Comparison of ENCODE assay signal across 8 cellular contexts in the genomic region with DNA sequence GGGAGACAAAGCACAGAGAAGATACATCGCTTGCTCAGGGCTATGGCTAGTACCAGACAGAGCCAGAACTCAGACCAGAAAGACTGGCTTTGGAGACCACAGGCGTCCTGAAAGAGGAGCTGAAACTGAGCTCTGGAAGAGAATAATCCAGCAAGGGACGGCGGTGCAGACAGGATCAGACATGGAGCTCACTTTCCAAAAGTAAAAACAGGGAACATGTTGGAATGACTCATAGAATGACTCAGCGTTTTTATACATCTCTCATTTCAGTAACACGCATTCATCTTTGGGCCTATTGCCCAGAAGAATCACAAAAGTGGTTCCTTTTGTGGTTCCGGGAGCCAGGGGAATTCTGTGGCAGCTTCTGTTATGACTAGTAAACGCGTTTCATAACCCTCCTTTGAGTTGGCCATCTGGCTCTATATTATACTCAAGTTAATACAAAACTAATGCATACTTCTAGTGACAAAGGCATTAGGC. TPM values are rescaled to one million over a fixed set of nuclear protein-coding genes. Genes with fewer than 3 reads are reported as not detected.
A peak's percentile ranks its signal among the peaks of the same experiment; 100 is the strongest.
DNase-seq lines count a peak whose midpoint lies in the region; ATAC-seq and TF ChIP-seq lines count a peak whose summit lies in the region.

No MANE protein-coding gene starts in this region.

- peak; percentile 84 for DNase-seq in AG09319 (ENCODE audit: extremely low read depth, low read depth)
- DNase-seq in astrocyte of the hippocampus (ENCODE audit: low read depth, low spot score) = peak; percentile 89
- DNase-seq in activated T-helper 2 cell treated with anti-CD3 and anti-CD28 coated beads, Interferon-gamma antibody, Interleukin-2, Interleukin-4, amounts not matched to agents 10 μg/mL and 5 μg/mL and 100 μg/mL, durations not matched to agents 14 hours and 24 hours and 36 hours (ENCODE audit: low spot score) = no peak
- no peak for DNase-seq in NCI-H1092 (lab: John Stamatoyannopoulos, UW)
- DNase-seq in activated T-cell treated with anti-CD3 and anti-CD28 coated beads, Interleukin-2, amount 50 U/mL, for 4 hours = no peak

- no peaks in the 10 kb centered on the region for H3K4me1 ChIP-seq in mesodermal cell (ENCODE audit: control insufficient read depth, insufficient read depth, low read length, poor library complexity, severe bottlenecking)

- no peaks in the 10 kb centered on the region for H3K9me3 ChIP-seq in mesodermal cell (ENCODE audit: control insufficient read depth, low read length)

- H3K4me3 Mint-ChIP-seq in activated T-helper 2 cell treated with anti-CD3 and anti-CD28 coated beads, Interferon-gamma antibody, Interleukin-2, Interleukin-4, amounts not matched to agents 10 μg/mL and 5 μg/mL and 100 μg/mL, durations not matched to agents 14 hours and 24 hours and 36 hours (ENCODE audit: low read depth) = no peak overlapping the region
- no peak overlapping the region for H3K4me3 Mint-ChIP-seq in activated T-cell treated with anti-CD3 and anti-CD28 coated beads, Interleukin-2, amount 50 U/mL, for 4 hours

- H3K36me3 Mint-ChIP-seq in activated T-helper 2 cell treated with anti-CD3 and anti-CD28 coated beads, Interferon-gamma antibody, Interleukin-2, Interleukin-4, amounts not matched to agents 10 μg/mL and 5 μg/mL and 100 μg/mL, durations not matched to agents 14 hours and 24 hours and 36 hours (ENCODE audit: low read depth) = no peaks in the 10 kb centered on the region
- H3K36me3 Mint-ChIP-seq in activated T-cell treated with anti-CD3 and anti-CD28 coated beads, Interleukin-2, amount 50 U/mL, for 4 hours (ENCODE audit: insufficient read depth) = no peaks in the 10 kb centered on the region

- H3K36me3 ChIP-seq in mesodermal cell (ENCODE audit: control insufficient read depth, insufficient read depth, low read length) = no peaks in the 10 kb centered on the region

- ATAC-seq in GM19438 (IDR thresholded peaks at IDR 0.05; ENCODE audit: low read depth, unreplicated experiment) = peak; percentile 78
- peak; percentile 80 for ATAC-seq in HG03442 (IDR thresholded peaks at IDR 0.05; ENCODE audit: unreplicated experiment)
- no peak for ATAC-seq in activated T-cell treated with anti-CD3 and anti-CD28 coated beads, Interleukin-2, amount 50 U/mL, for 4 hours

- no peaks in the 10 kb centered on the region for H3K4me1 Mint-ChIP-seq in activated T-helper 2 cell treated with anti-CD3 and anti-CD28 coated beads, Interferon-gamma antibody, Interleukin-2, Interleukin-4, amounts not matched to agents 10 μg/mL and 5 μg/mL and 100 μg/mL, durations not matched to agents 14 hours and 24 hours and 36 hours (ENCODE audit: low read depth)
- no peaks in the 10 kb centered on the region for H3K4me1 Mint-ChIP-seq in activated T-cell treated with anti-CD3 and anti-CD28 coated beads, Interleukin-2, amount 50 U/mL, for 4 hours (ENCODE audit: low read depth)

- no peak overlapping the region for H3K27ac Mint-ChIP-seq in activated T-helper 2 cell treated with anti-CD3 and anti-CD28 coated beads, Interferon-gamma antibody, Interleukin-2, Interleukin-4, amounts not matched to agents 10 μg/mL and 5 μg/mL and 100 μg/mL, durations not matched to agents 14 hours and 24 hours and 36 hours

- TF ChIP-seq CTCF in AG09319 (IDR thresholded peaks at IDR 0.05; ENCODE audit: low read depth, low read length) = no peak

- H3K27me3 Mint-ChIP-seq in activated T-helper 2 cell treated with anti-CD3 and anti-CD28 coated beads, Interferon-gamma antibody, Interleukin-2, Interleukin-4, amounts not matched to agents 10 μg/mL and 5 μg/mL and 100 μg/mL, durations not matched to agents 14 hours and 24 hours and 36 hours (ENCODE audit: low read depth) = peaks cover 17% of the 10 kb centered on the region
- peaks cover 8% of the 10 kb centered on the region for H3K27me3 Mint-ChIP-seq in activated T-cell treated with anti-CD3 and anti-CD28 coated beads, Interleukin-2, amount 50 U/mL, for 4 hours (ENCODE audit: low read depth)

- no peak overlapping the region for H3K4me3 ChIP-seq in mesodermal cell (ENCODE audit: extremely low read depth, insufficient read depth, low read length, poor library complexity, severe bottlenecking)

- intact Hi-C loops in activated T-helper 2 cell treated with anti-CD3 and anti-CD28 coated beads, Interferon-gamma antibody, Interleukin-2, Interleukin-4, amounts not matched to agents 10 μg/mL and 5 μg/mL and 100 μg/mL, durations not matched to agents 14 hours and 24 hours and 36 hours (cut with micrococcal nuclease) = no loop called here

- WGBS in mesodermal cell (ENCODE audit: insufficient coverage in 2 of 2), 2 experiments = 79 to 81% methylated on average over 7 of the region's 9 CpGs

- peak overlapping the region; percentile 6 for H3K27ac ChIP-seq in mesodermal cell (ENCODE audit: low read depth, low read length, severe bottlenecking)

- no peaks in the 10 kb centered on the region for H3K9me3 Mint-ChIP-seq in activated T-helper 2 cell treated with anti-CD3 and anti-CD28 coated beads, Interferon-gamma antibody, Interleukin-2, Interleukin-4, amounts not matched to agents 10 μg/mL and 5 μg/mL and 100 μg/mL, durations not matched to agents 14 hours and 24 hours and 36 hours
- no peaks in the 10 kb centered on the region for H3K9me3 Mint-ChIP-seq in activated T-cell treated with anti-CD3 and anti-CD28 coated beads, Interleukin-2, amount 50 U/mL, for 4 hours

RNA-seq across cellular contexts. Expression of a gene that starts 37.2 kb away (rescaled TPM):
- not detected for polyA plus RNA-seq in mesodermal cell (2013, experiment 1 of 2)
- polyA plus RNA-seq in mesodermal cell (2013, experiment 2 of 2) = not detected
- total RNA-seq in activated T-helper 2 cell treated with anti-CD3 and anti-CD28 coated beads, Interferon-gamma antibody, Interleukin-2, Interleukin-4, amounts not matched to agents 10 μg/mL and 5 μg/mL and 100 μg/mL, durations not matched to agents 14 hours and 24 hours and 36 hours = not detected in 2 replicates
- not detected for total RNA-seq in activated T-cell treated with anti-CD3 and anti-CD28 coated beads, Interleukin-2, amount 50 U/mL, for 4 hours

Comparison
In these comparisons a context has a peak if more than half of its experiments do, and no peak if none do; other contexts are left out.
1. DNase-seq: peak in AG09319 (single experiment) and astrocyte of the hippocampus (single experiment); none in activated T-helper 2 cell treated with anti-CD3 and anti-CD28 coated beads, Interferon-gamma antibody, Interleukin-2, Interleukin-4, amounts not matched to agents 10 μg/mL and 5 μg/mL and 100 μg/mL, durations not matched to agents 14 hours and 24 hours and 36 hours (single experiment), NCI-H1092 (single experiment) and activated T-cell treated with anti-CD3 and anti-CD28 coated beads, Interleukin-2, amount 50 U/mL, for 4 hours (single experiment).
2. ATAC-seq: peak in GM19438 (single experiment) and HG03442 (single experiment); none in activated T-cell treated with anti-CD3 and anti-CD28 coated beads, Interleukin-2, amount 50 U/mL, for 4 hours (0 of 2).